Comparison of ENCODE assay signal across 8 cellular contexts in the genomic region with DNA sequence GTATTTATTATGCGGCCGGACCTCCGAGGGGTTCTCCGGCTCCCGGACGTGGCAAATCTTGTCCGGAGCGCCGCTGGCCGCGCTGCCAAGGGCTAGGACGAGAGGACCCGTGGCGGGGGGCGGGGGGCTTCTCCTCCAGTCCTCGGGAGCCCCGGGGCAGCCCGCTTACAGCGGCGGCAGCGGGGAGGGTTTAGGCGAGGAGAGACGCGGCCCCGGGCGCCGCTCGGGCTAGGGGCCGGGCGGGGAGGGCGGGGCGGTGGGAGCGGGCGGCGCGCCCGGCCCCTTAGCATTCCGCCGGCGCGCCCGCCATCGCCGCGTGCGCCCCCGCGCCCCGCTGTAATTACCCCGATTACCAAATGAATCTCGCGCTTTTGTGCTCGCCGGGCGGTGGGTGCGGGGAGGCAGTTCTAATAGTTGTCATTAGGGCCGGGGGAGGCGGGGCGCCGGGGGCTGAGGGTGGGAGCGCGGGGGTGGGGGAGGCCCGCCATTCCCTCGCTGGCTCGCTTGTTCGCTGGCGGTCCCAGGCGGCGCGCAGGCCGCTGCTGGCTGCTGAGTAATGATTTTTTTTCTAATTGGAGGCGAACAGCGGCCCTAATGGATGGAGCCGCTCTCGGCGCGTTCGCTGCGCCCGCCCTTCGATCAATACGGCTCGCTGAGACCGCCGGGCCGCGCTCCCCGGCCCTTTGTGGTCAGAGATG.
A peak's percentile ranks its signal among the peaks of the same experiment; 100 is the strongest.
DNase-seq lines count a peak whose midpoint lies in the region; ATAC-seq and TF ChIP-seq lines count a peak whose summit lies in the region.

No MANE protein-coding gene starts in this region.

- H3F3A ChIP-seq in smooth muscle cell (ENCODE audit: low read depth) = peaks cover 20% of the 10 kb centered on the region

- no peak overlapping the region for H3K27ac ChIP-seq in cardiac muscle cell
- H3K27ac ChIP-seq in smooth muscle cell (ENCODE audit: low read depth) = peak overlapping the region; percentile 68

- WGBS in smooth muscle cell (ENCODE audit: low lambda C conversion rate) = 7% methylated on average over 27 of the region's 88 CpGs

- peak overlapping the region; percentile 93 for H3K4me2 ChIP-seq in smooth muscle cell

- no peaks in the 10 kb centered on the region for H3K79me2 ChIP-seq in smooth muscle cell (ENCODE audit: low read depth)

- H3K4me3 ChIP-seq in cardiac muscle cell (peak overlapping the region; percentile 41), smooth muscle cell (peak overlapping the region; percentile 55)

- TF ChIP-seq CTCF in cardiac muscle cell (IDR thresholded peaks at IDR 0.05; ENCODE audit: low read depth, low read length) (no peak), smooth muscle cell (IDR thresholded peaks at IDR 0.05; ENCODE audit: borderline replicate concordance, insufficient read depth, poor library complexity, severe bottlenecking) (no peak)

- H3K4me1 ChIP-seq in cardiac muscle cell (ENCODE audit: low read depth) (peaks cover 7% of the 10 kb centered on the region), smooth muscle cell (ENCODE audit: low read depth) (peaks cover 41% of the 10 kb centered on the region)

- H2AFZ ChIP-seq in smooth muscle cell (ENCODE audit: low read depth) = peak overlapping the region; percentile 87

- DNase-seq in activated naive CD4-positive, alpha-beta T cell treated with Interleukin-2 at 50 U/mL for 16 hours = peak; percentile 46
- DNase-seq in activated naive CD4-positive, alpha-beta T cell (lab: John Stamatoyannopoulos, UW) = no peak
- peak; percentile 26 to 27 for DNase-seq in activated CD4-positive, alpha-beta T cell treated with anti-CD3 and anti-CD28 coated beads, Interleukin-2, amount 50 U/mL, for 48 hours
- peak; percentile 44 to 60 for DNase-seq in cardiac muscle cell (ENCODE audit: low read depth in 1 of 2, low spot score in 1 of 2)
- peak; percentile 42 for DNase-seq in smooth muscle cell (lab: John Stamatoyannopoulos, UW; ENCODE audit: unreplicated experiment)
- no peak for DNase-seq in cerebellar nuclear complex (lab: John Stamatoyannopoulos, UW)
- no peak for DNase-seq in CD1c-positive myeloid dendritic cell (ENCODE audit: extremely low spot score)

- H3K36me3 ChIP-seq in cardiac muscle cell (no peaks in the 10 kb centered on the region), smooth muscle cell (ENCODE audit: low read depth) (no peaks in the 10 kb centered on the region)

- no peaks in the 10 kb centered on the region for H4K20me1 ChIP-seq in smooth muscle cell (ENCODE audit: low read depth)

- H3K9me3 ChIP-seq in cardiac muscle cell (ENCODE audit: low read depth) (no peaks in the 10 kb centered on the region), smooth muscle cell (replicated peaks; ENCODE audit: low read depth) (no peaks in the 10 kb centered on the region)

- peak overlapping the region; percentile 57 for H3K9ac ChIP-seq in smooth muscle cell (ENCODE audit: low read depth)

- H3K27me3 ChIP-seq in cardiac muscle cell (no peaks in the 10 kb centered on the region), smooth muscle cell (ENCODE audit: low read depth) (no peaks in the 10 kb centered on the region)

- ATAC-seq in GM18498 (IDR thresholded peaks at IDR 0.05; ENCODE audit: unreplicated experiment) = no peak

Comparison
In these comparisons a context has a peak if more than half of its experiments do, and no peak if none do; other contexts are left out.
1. DNase-seq: peak in activated naive CD4-positive, alpha-beta T cell treated with Interleukin-2 at 50 U/mL for 16 hours (single experiment), activated CD4-positive, alpha-beta T cell treated with anti-CD3 and anti-CD28 coated beads, Interleukin-2, amount 50 U/mL, for 48 hours (2 of 2), cardiac muscle cell (2 of 2) and smooth muscle cell (single experiment); none in activated naive CD4-positive, alpha-beta T cell (0 of 4), cerebellar nuclear complex (0 of 2) and CD1c-positive myeloid dendritic cell (single experiment).